27 cellular contexts compared by ENCODE assay signal in genomic region chr17:65966311-65966710, GRCh38.
A peak's percentile ranks its signal among the peaks of the same experiment; 100 is the strongest.
DNase-seq lines count a peak whose midpoint lies in the region; ATAC-seq, FAIRE-seq and TF ChIP-seq lines count a peak whose summit lies in the region.
"Had no signal": no experiment of that assay in that cellular context is flagged by ENCODE, and none has a peak within 500 bp of the region (broad histone marks: within the 10 kb centered on the region; RNA-seq: fewer than 3 reads in every experiment).

No MANE protein-coding gene starts in this region.

- no peak for TF ChIP-seq RAD21 in A549 (conservative IDR thresholded peaks at IDR 0.05 in 1 of 2, IDR thresholded peaks at IDR 0.05 in 1 of 2)

- CTCF ChIA-PET in A549 (lab: Yijun Ruan, JAX) = interaction anchor here (0.6 to 1.5 kb wide), 3 partner anchors 10 to 256 kb away, joined by 3 read pairs; no protein-coding TSS in a partner anchor

- POLR2A ChIA-PET in A549 (lab: Yijun Ruan, JAX) = no interaction called here

- no peaks in the 10 kb centered on the region for H3K4me1 ChIP-seq in A549

- no peak for ATAC-seq in A549
- ATAC-seq: K562, Panc1 had no signal

- WGBS in A549 (ENCODE audit: missing lambda C conversion rate) = 90% methylated on average over 1 of the region's 1 CpG

- peaks cover 12% of the 10 kb centered on the region; the same call in 1 of the 3 replicates for H3K9me3 ChIP-seq in A549

- H3K27ac ChIP-seq in A549 = no peak overlapping the region
- H3K27ac ChIP-seq: RWPE1 had no signal

- FAIRE-seq in A549 (lab: Jason Lieb, UNC) = peak; percentile 49
- FAIRE-seq: GM12892, GM19239, HTR-8/SVneo, K562 had no signal

- H3K4me2 ChIP-seq in A549 = no peak overlapping the region

- no peak for DNase-seq in A549 (ENCODE audit: low read depth in 1 of 2, low spot score in 1 of 2)
- DNase-seq in astrocyte of the hippocampus (ENCODE audit: low read depth, low spot score) = peak; percentile 56
- DNase-seq in fibroblast of gingiva (ENCODE audit: low read depth) = peak; percentile 39
- DNase-seq in myocyte (ENCODE audit: low read depth) = peak; percentile 14
- no peak for DNase-seq in epidermal melanocyte (ENCODE audit: insufficient read length, low spot score)
- no peak for DNase-seq in OCI-M2 (lab: John Stamatoyannopoulos, UW; ENCODE audit: unreplicated experiment)
- DNase-seq in stimulated activated CD4-positive, alpha-beta T cell treated with anti-CD3 and anti-CD28 coated beads, Interleukin-4, amount 100 ng/mL, for 4 hours = no peak
- DNase-seq in NCI-H1436 treated with DMSO at 0.1 percent for 48 hours (lab: John Stamatoyannopoulos, UW) = no peak
- DNase-seq: 8988T, Calu3, DMS79 treated with DMSO at 0.1 percent for 48 hours, GF-D8, Kasumi-1, MV-4-11, NCI-H1105, NCI-H146, NCI-H1930, NCI-H446, NCI-H524 treated with DMSO at 0.1 percent for 48 hours, NCI-H774, SHP77 had no signal

- no peak for TF ChIP-seq POLR2A in A549 (IDR thresholded peaks at IDR 0.05; ENCODE audit: low read length)

- TF ChIP-seq EP300 in A549 (IDR thresholded peaks at IDR 0.05) = no peak

- TF ChIP-seq CTCF in A549 (IDR thresholded peaks at IDR 0.05) = no peak

- H3K4me3 ChIP-seq in A549 = no peak overlapping the region
- H3K4me3 ChIP-seq: K562 had no signal

TF ChIP-seq in A549, 52 proteins besides CTCF, POLR2A, EP300 and RAD21:
- TF ChIP-seq ATOH8 (CRISPR knock-in tag; IDR thresholded peaks at IDR 0.05; ENCODE audit: low read depth) (no peak), TP53 (CRISPR knock-in tag; IDR thresholded peaks at IDR 0.05) (no peak)
TF ChIP-seq in A549: peak in this region for 0.

Comparison
In these comparisons a context has a peak if more than half of its experiments do, and no peak if none do; other contexts are left out.
1. DNase-seq: peak in astrocyte of the hippocampus (single experiment), fibroblast of gingiva (single experiment) and myocyte (single experiment); none in A549 (0 of 2), epidermal melanocyte (single experiment), OCI-M2 (single experiment), stimulated activated CD4-positive, alpha-beta T cell treated with anti-CD3 and anti-CD28 coated beads, Interleukin-4, amount 100 ng/mL, for 4 hours (0 of 2) and NCI-H1436 treated with DMSO at 0.1 percent for 48 hours (single experiment).